Comparison of ENCODE assay signal across 24 cellular contexts in the genomic region with DNA sequence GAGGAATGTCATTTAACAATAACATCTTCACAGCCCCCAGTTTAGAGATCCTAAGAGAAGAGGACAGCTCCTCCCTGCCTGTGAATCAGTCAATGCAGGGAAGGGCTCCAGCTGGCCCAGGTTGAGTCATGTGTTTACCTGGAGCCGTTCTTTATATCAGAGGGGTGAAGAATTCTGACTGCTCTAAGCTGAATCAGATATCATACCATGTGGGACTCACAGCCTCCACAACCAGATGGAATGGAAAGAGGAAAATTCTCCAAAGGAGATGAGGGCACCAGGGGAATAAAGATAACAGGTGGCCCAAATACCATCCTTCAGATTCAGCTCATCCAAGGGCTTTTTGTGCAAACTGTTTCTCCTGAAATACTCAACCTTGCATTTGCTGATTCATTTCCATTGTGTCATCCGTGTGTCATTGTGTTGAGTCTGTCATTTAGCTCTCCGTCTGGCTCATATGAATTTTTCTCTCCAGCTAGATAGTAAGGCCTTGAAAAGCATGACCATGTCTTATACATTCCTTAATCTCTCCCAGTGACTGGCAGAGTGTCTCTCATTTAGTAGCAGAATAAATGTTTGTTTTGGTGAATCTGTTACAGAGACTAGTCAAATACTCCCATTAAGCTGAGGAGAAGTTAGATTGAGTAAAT.
DNase-seq lines count a peak whose midpoint lies in the region; ATAC-seq and TF ChIP-seq lines count a peak whose summit lies in the region.
"Had no signal": no experiment of that assay in that cellular context is flagged by ENCODE, and none has a peak within 500 bp of the region (broad histone marks: within the 10 kb centered on the region; RNA-seq: fewer than 3 reads in every experiment).

No MANE protein-coding gene starts in this region.

- H3K4me1 Mint-ChIP-seq in MCF 10A (ENCODE audit: insufficient read depth, unreplicated experiment), result peaks cover 21% of the 10 kb centered on the region
- H3K4me1 Mint-ChIP-seq: central memory CD8-positive, alpha-beta T cell; T-cell had no signal

- H3K4me1 ChIP-seq in breast epithelium (no peaks in the 10 kb centered on the region), PC-9 (replicated peaks; ENCODE audit: insufficient read depth) (peaks cover 8% of the 10 kb centered on the region; the same call in 1 of the 2 replicates)
- H3K4me1 ChIP-seq: esophagus squamous epithelium, left ventricle myocardium inferior, spleen had no signal

- 0 out of 2 replicates have a peak overlapping the region, but pooled peaks have one; percentile 5 for H3K4me2 ChIP-seq in PC-9
- H3K4me2 ChIP-seq: KMS-11, neural progenitor cell had no signal

- peak overlapping the region; percentile 63 for H3K27ac Mint-ChIP-seq in MCF 10A (ENCODE audit: low read depth, unreplicated experiment)
- H3K27ac Mint-ChIP-seq: neural progenitor cell, T-cell had no signal

- peak; percentile 44 for DNase-seq in MCF 10A (ENCODE audit: unreplicated experiment)
- no peak for DNase-seq in breast epithelium (ENCODE audit: low spot score in 2 of 2)
- DNase-seq in PC-9, result peak; percentile 11 to 41
- DNase-seq in epithelial cell of esophagus (ENCODE audit: low read depth), result peak; percentile 94
- no peak for DNase-seq in occipital lobe (lab: John Stamatoyannopoulos, UW)
- no peak for DNase-seq in NCI-H1417 (lab: John Stamatoyannopoulos, UW)
- DNase-seq: activated CD4-positive, alpha-beta T cell treated with anti-CD3 and anti-CD28 coated beads, Interleukin-2, amount 50 U/mL, for 1 hour; amygdala; DMS 273 treated with DMSO at 0.1 percent for 48 hours; esophagus squamous epithelium; glutamatergic neuron; left ventricle myocardium inferior; mucosa of descending colon; NCI-H1092 treated with DMSO at 0.1 percent for 48 hours; NCI-H2107; NCI-H82; spleen; T-cell had no signal

- no peaks in the 10 kb centered on the region for H3K9me2 ChIP-seq in PC-9 (ENCODE audit: insufficient read depth)

- no peaks in the 10 kb centered on the region for H3K9me3 Mint-ChIP-seq in MCF 10A (ENCODE audit: unreplicated experiment)

- intact Hi-C loops in MCF 10A (cut with micrococcal nuclease) (no loop called here), breast epithelium (cut with DNase I; ENCODE audit: low total_unique reads) (no loop called here), PC-9 (cut with micrococcal nuclease; ENCODE audit: unreplicated experiment) (no loop called here)

- no peak overlapping the region for H3K4me3 Mint-ChIP-seq in MCF 10A (ENCODE audit: unreplicated experiment)
- H3K4me3 Mint-ChIP-seq: central memory CD8-positive, alpha-beta T cell; neural progenitor cell; T-cell had no signal

- H2AFZ ChIP-seq in PC-9, result no peak overlapping the region
- H2AFZ ChIP-seq: neural progenitor cell had no signal

- H3K9me3 ChIP-seq in breast epithelium (peaks cover 0 to 7% of the 10 kb centered on the region in 2 donors), PC-9 (ENCODE audit: insufficient read depth, low read depth) (no peaks in the 10 kb centered on the region)
- H3K9me3 ChIP-seq: esophagus squamous epithelium, mucosa of descending colon had no signal

- no peaks in the 10 kb centered on the region for H3K36me3 Mint-ChIP-seq in MCF 10A (ENCODE audit: insufficient read depth, unreplicated experiment)
- H3K36me3 Mint-ChIP-seq: T-cell had no signal

- no peak for TF ChIP-seq POLR2A in breast epithelium (IDR thresholded peaks at IDR 0.05)

- no peak overlapping the region for H3K4me3 ChIP-seq in breast epithelium
- H3K4me3 ChIP-seq in PC-9, result no peak overlapping the region
- H3K4me3 ChIP-seq in epithelial cell of esophagus (ENCODE audit: low read length), result no peak overlapping the region
- H3K4me3 ChIP-seq: esophagus squamous epithelium, left ventricle myocardium inferior, mucosa of descending colon, neural progenitor cell, spleen had no signal

- H3K27me3 ChIP-seq in breast epithelium, result no peaks in the 10 kb centered on the region
- H3K27me3 ChIP-seq in PC-9 (ENCODE audit: insufficient read depth, low read depth), result no peaks in the 10 kb centered on the region
- H3K27me3 ChIP-seq: esophagus squamous epithelium, neural progenitor cell, spleen had no signal

- H3K79me2 ChIP-seq in PC-9 (ENCODE audit: low read depth), result no peaks in the 10 kb centered on the region

- no peaks in the 10 kb centered on the region for H3K27me3 Mint-ChIP-seq in MCF 10A (ENCODE audit: insufficient read depth, unreplicated experiment)
- H3K27me3 Mint-ChIP-seq: central memory CD8-positive, alpha-beta T cell; T-cell had no signal

- no peaks in the 10 kb centered on the region for H4K20me1 ChIP-seq in PC-9 (ENCODE audit: insufficient read depth)

- H3K27ac ChIP-seq in breast epithelium (no peak overlapping the region), PC-9 (peak overlapping the region; percentile 41)
- H3K27ac ChIP-seq: C4-2B, esophagus squamous epithelium, KMS-11, left ventricle myocardium inferior, neural progenitor cell, spleen had no signal

- no peak for ATAC-seq in HG03159 (IDR thresholded peaks at IDR 0.05; ENCODE audit: unreplicated experiment)
- no peak for ATAC-seq in HG03135 (IDR thresholded peaks at IDR 0.05; ENCODE audit: unreplicated experiment)
- ATAC-seq: mucosa of descending colon, T-cell had no signal

- H3K36me3 ChIP-seq in breast epithelium (no peaks in the 10 kb centered on the region), PC-9 (ENCODE audit: low read depth) (no peaks in the 10 kb centered on the region)
- H3K36me3 ChIP-seq: esophagus squamous epithelium, left ventricle myocardium inferior, neural progenitor cell, spleen had no signal

- BruUV-seq in MCF 10A (replicated peaks; lab: Mats Ljungman, UMichigan) (no TSS peak), PC-9 (replicated peaks; lab: Mats Ljungman, UMichigan) (no TSS peak)

- no peak for TF ChIP-seq CTCF in MCF 10A (IDR thresholded peaks at IDR 0.05; ENCODE audit: unreplicated experiment)
- TF ChIP-seq CTCF in breast epithelium (IDR thresholded peaks at IDR 0.05), result no peak
- TF ChIP-seq CTCF in PC-9 (conservative IDR thresholded peaks at IDR 0.05), result no peak
- TF ChIP-seq CTCF in epithelial cell of esophagus (IDR thresholded peaks at IDR 0.05; ENCODE audit: insufficient read depth, low read depth, low read length, missing control alignments), result no peak

- 0 out of 2 replicates have a peak, but pooled peaks cover 6% of the 10 kb centered on the region for H3F3A ChIP-seq in PC-9 (ENCODE audit: insufficient read depth, low read depth)

- CTCF ChIA-PET in MCF 10A (lab: Yijun Ruan, JAX) (interaction anchor here (0.6 to 1.3 kb wide), 6 partner anchors 9 to 1310 kb away, joined by 3 to 6 read pairs (median 4); no protein-coding TSS in a partner anchor), PC-9 (lab: Charles Lee) (interaction anchor here (0.6 kb wide), 1 partner anchor 69 kb away, joined by 3 read pairs; no protein-coding TSS in a partner anchor)

- POLR2A ChIA-PET in MCF 10A (lab: Yijun Ruan, JAX), result interaction anchor here (1.2 to 2.2 kb wide), 5 partner anchors 9 to 95 kb away, joined by 3 to 7 read pairs (median 6); no protein-coding TSS in a partner anchor
- POLR2A ChIA-PET in PC-9 (lab: Charles Lee; ENCODE audit: unreplicated experiment), result interaction anchor here (0.5 kb wide), 2 partner anchors 114 to 218 kb away, joined by 3 to 4 read pairs; partner anchors contain the start of gene RFC3

Comparison
In these comparisons a context has a peak if more than half of its experiments do, and no peak if none do; other contexts are left out.
1. DNase-seq: peak in MCF 10A (single experiment), PC-9 (2 of 2) and epithelial cell of esophagus (single experiment); none in breast epithelium (0 of 2), occipital lobe (single experiment) and NCI-H1417 (0 of 3).